ENCODE assay signal across 8 cellular contexts in the genomic region with DNA sequence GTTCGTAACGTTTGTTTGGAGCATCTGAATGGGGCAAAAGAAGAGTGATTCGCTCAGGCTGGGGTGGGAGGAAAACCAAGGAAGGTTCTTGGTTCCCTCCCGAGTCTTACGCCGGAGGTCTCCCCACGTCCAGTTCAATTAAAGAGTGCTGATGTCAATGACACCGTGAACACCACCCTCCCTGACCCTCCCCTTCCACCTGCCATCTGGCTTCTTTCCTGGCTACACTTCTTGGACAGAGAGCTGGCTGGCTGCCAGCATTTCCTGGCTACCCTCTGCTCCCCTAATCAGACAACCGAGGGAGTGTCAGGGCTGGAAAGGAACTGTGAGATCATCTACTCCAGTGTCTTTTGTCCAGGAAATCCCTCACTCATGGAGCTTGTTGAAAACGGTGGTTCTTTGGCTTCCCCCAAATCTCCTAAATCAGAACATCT. TPM values are rescaled to one million over a fixed set of nuclear protein-coding genes. Genes with fewer than 3 reads are reported as not detected.
A peak's percentile ranks its signal among the peaks of the same experiment; 100 is the strongest.
DNase-seq lines count a peak whose midpoint lies in the region; ATAC-seq and TF ChIP-seq lines count a peak whose summit lies in the region.

No MANE protein-coding gene starts in this region.

- H2AFZ ChIP-seq in neuronal stem cell (ENCODE audit: low read length) = peak overlapping the region; percentile 57

- peaks cover 39% of the 10 kb centered on the region for H3K27me3 Mint-ChIP-seq in endodermal cell (ENCODE audit: insufficient read depth)

- peaks cover 2% of the 10 kb centered on the region for H3K4me1 Mint-ChIP-seq in endodermal cell

- 70% methylated on average over 10 of the region's 10 CpGs for WGBS in endodermal cell (ENCODE audit: insufficient coverage in 1 of 2, insufficient read length in 1 of 2), 2 experiments
- WGBS in neuronal stem cell (ENCODE audit: extremely low coverage in 2 of 2, insufficient read length in 2 of 2, insufficient replicate concordance in 1 of 2), 2 donors = no CpG with 5 or more reads among the region's 10 CpGs

- no peaks in the 10 kb centered on the region for H3K36me3 ChIP-seq in endodermal cell (ENCODE audit: control insufficient read depth, insufficient read depth, low read length)
- no peaks in the 10 kb centered on the region for H3K36me3 ChIP-seq in neuronal stem cell (replicated peaks in 1 of 2; ENCODE audit: control insufficient read depth in 2 of 2, insufficient read depth in 2 of 2, low read length in 2 of 2)

- H2BK5ac ChIP-seq in neuronal stem cell (ENCODE audit: low read length) = no peak overlapping the region

- H2BK12ac ChIP-seq in neuronal stem cell (ENCODE audit: low read length) = no peak overlapping the region

- H3K27ac ChIP-seq in endodermal cell (ENCODE audit: low read depth, low read length) = peak overlapping the region; percentile 36
- H3K27ac ChIP-seq in neuronal stem cell (replicated peaks; ENCODE audit: low read length) = no peak overlapping the region
- no peak overlapping the region for H3K27ac ChIP-seq in dorsolateral prefrontal cortex

- H2AK5ac ChIP-seq in neuronal stem cell (ENCODE audit: low read depth, low read length) = no peak overlapping the region

- H3K9me3 ChIP-seq in endodermal cell (ENCODE audit: control insufficient read depth, low read length) (no peaks in the 10 kb centered on the region), neuronal stem cell (replicated peaks in 1 of 2; ENCODE audit: control insufficient read depth in 2 of 2, insufficient read depth in 1 of 2, low read depth in 1 of 2, low read length in 2 of 2) (peaks cover 0 to 2% of the 10 kb centered on the region in 2 donors)

- H4K91ac ChIP-seq in neuronal stem cell (ENCODE audit: low read depth, low read length, poor library complexity) = no peak overlapping the region

- H3K79me1 ChIP-seq in neuronal stem cell (ENCODE audit: low read depth, low read length) = no peaks in the 10 kb centered on the region

- intact Hi-C loops in dorsolateral prefrontal cortex (cut with DNase I) = no loop called here

- H3K9ac ChIP-seq in endodermal cell (ENCODE audit: extremely low read depth, low read length, poor library complexity, severe bottlenecking) = no peak overlapping the region
- no peak overlapping the region for H3K9ac ChIP-seq in neuronal stem cell (ENCODE audit: low read depth, low read length, poor library complexity)

- DNase-seq in DMS 273 (lab: John Stamatoyannopoulos, UW; ENCODE audit: unreplicated experiment) (peak; percentile 95), NCI-H2227 treated with DMSO at 0.1 percent for 48 hours (lab: John Stamatoyannopoulos, UW) (peak; percentile 46), endodermal cell (no peak), neuronal stem cell (ENCODE audit: low spot score) (no peak), dorsolateral prefrontal cortex (no peak), dedifferentiated amniotic fluid mesenchymal stem cell (ENCODE audit: extremely low spot score) (no peak)

- no peak overlapping the region for H3K14ac ChIP-seq in neuronal stem cell (ENCODE audit: low read length)

- no peaks in the 10 kb centered on the region for H3K27me3 ChIP-seq in endodermal cell (ENCODE audit: control insufficient read depth, insufficient read depth, low read length, poor library complexity, severe bottlenecking)
- H3K27me3 ChIP-seq in neuronal stem cell (ENCODE audit: control insufficient read depth in 3 of 3, insufficient read depth in 3 of 3, low read depth in 1 of 3, low read length in 3 of 3) = peaks cover 0 to 6% (median 0%) of the 10 kb centered on the region in 3 experiments
- peaks cover 0 to 6% (median 0%) of the 10 kb centered on the region in 45 donors for H3K27me3 ChIP-seq in dorsolateral prefrontal cortex

- no peak overlapping the region for H3K4me3 Mint-ChIP-seq in endodermal cell

- ATAC-seq in GM19452 (IDR thresholded peaks at IDR 0.05; ENCODE audit: unreplicated experiment) (no peak), GM18517 (IDR thresholded peaks at IDR 0.05; ENCODE audit: unreplicated experiment) (no peak)

- H3K4me2 ChIP-seq in neuronal stem cell (ENCODE audit: insufficient read depth, low read length, poor library complexity, severe bottlenecking) = no peak overlapping the region

- H3K23ac ChIP-seq in neuronal stem cell (ENCODE audit: low read depth, low read length, poor library complexity) = no peak overlapping the region

- TF ChIP-seq CTCF in endodermal cell (conservative IDR thresholded peaks at IDR 0.05) (no peak), dorsolateral prefrontal cortex (IDR thresholded peaks at IDR 0.05 in 54 of 56, conservative IDR thresholded peaks at IDR 0.05 in 2 of 56; ENCODE audit: low read depth in 1 of 56, partially characterized antibody in 56 of 56) (peak in 3 of 56 donors; percentile 2 to 10 (median 3))

- no peak overlapping the region for H2BK15ac ChIP-seq in neuronal stem cell (ENCODE audit: low read length)

- no peak overlapping the region for H2BK120ac ChIP-seq in neuronal stem cell (ENCODE audit: low read depth, low read length)

- no peaks in the 10 kb centered on the region for H3K9me3 Mint-ChIP-seq in endodermal cell

- H3K27ac Mint-ChIP-seq in endodermal cell = no peak overlapping the region

- H3K4me3 ChIP-seq in endodermal cell (ENCODE audit: low read length) = no peak overlapping the region
- no peak overlapping the region for H3K4me3 ChIP-seq in neuronal stem cell (ENCODE audit: low read length in 2 of 2)
- no peak overlapping the region for H3K4me3 ChIP-seq in dorsolateral prefrontal cortex

- H3K4me1 ChIP-seq in endodermal cell (ENCODE audit: control insufficient read depth, insufficient read depth, low read length) = no peaks in the 10 kb centered on the region
- H3K4me1 ChIP-seq in neuronal stem cell (ENCODE audit: control insufficient read depth in 2 of 2, insufficient read depth in 1 of 2, low read depth in 1 of 2, low read length in 2 of 2) = no peaks in the 10 kb centered on the region

- peak overlapping the region; percentile 25 for H3K18ac ChIP-seq in neuronal stem cell (ENCODE audit: low read length)

- no peak overlapping the region for H4K8ac ChIP-seq in neuronal stem cell (ENCODE audit: low read depth, low read length)

- H3K4ac ChIP-seq in neuronal stem cell (ENCODE audit: low read length) = no peak overlapping the region

- H3K36me3 Mint-ChIP-seq in endodermal cell (ENCODE audit: low read depth) = no peaks in the 10 kb centered on the region

RNA-seq across cellular contexts. Expression of a gene that starts 24.1 kb away (rescaled TPM):
- total RNA-seq in endodermal cell = not detected
- not detected for polyA plus RNA-seq in endodermal cell (2013, experiment 1 of 2)
- polyA plus RNA-seq in endodermal cell (2013, experiment 2 of 2) = 0.17 TPM
- polyA plus RNA-seq in neuronal stem cell (2013, experiment 1 of 2) = 0.01 TPM
- polyA plus RNA-seq in neuronal stem cell (2013, experiment 2 of 2) = not detected
- 1 to 10 TPM in 102 of 120 experiments, under 1 TPM in 17, not detected in 1; 0.32 to 4.2 (median 1.6) TPM for total RNA-seq in dorsolateral prefrontal cortex

RNA-seq across cellular contexts. Expression of a gene that starts 46.0 kb away (rescaled TPM):
- total RNA-seq in endodermal cell = 10 to 100 TPM; 50.3 to 66.8 TPM
- 39.2 TPM for polyA plus RNA-seq in endodermal cell (2013, experiment 1 of 2)
- polyA plus RNA-seq in endodermal cell (2013, experiment 2 of 2) = 45.6 TPM
- polyA plus RNA-seq in neuronal stem cell (2013, experiment 1 of 2) = 34.7 TPM
- 34.1 TPM for polyA plus RNA-seq in neuronal stem cell (2013, experiment 2 of 2)
- 1 to 10 TPM in 1 of 120 experiments, under 1 TPM in 23, not detected in 96; 0.22 to 1.9 (median 0.40) TPM for total RNA-seq in dorsolateral prefrontal cortex

RNA-seq across cellular contexts. Expression of a gene that starts 58.7 kb away (rescaled TPM):
- under 1 TPM; 0.82 to 0.86 TPM for total RNA-seq in endodermal cell
- 1.1 TPM for polyA plus RNA-seq in endodermal cell (2013, experiment 1 of 2)
- 1.5 TPM for polyA plus RNA-seq in endodermal cell (2013, experiment 2 of 2)
- 0.06 TPM for polyA plus RNA-seq in neuronal stem cell (2013, experiment 1 of 2)
- polyA plus RNA-seq in neuronal stem cell (2013, experiment 2 of 2) = 0.06 TPM
- total RNA-seq in dorsolateral prefrontal cortex = 10 to 100 TPM in 118 of 120 experiments, 1 to 10 TPM in 2; 7.1 to 89.1 (median 40.6) TPM

Comparison
In these comparisons a context has a peak if more than half of its experiments do, and no peak if none do; other contexts are left out.
1. DNase-seq: peak in DMS 273 (single experiment) and NCI-H2227 treated with DMSO at 0.1 percent for 48 hours (single experiment); none in endodermal cell (single experiment), neuronal stem cell (single experiment), dorsolateral prefrontal cortex (0 of 10) and dedifferentiated amniotic fluid mesenchymal stem cell (single experiment).
2. RNA of a gene that starts 46.0 kb away (total RNA-seq): 50.3 to 66.8 TPM in endodermal cell; 0.22 to 1.9 TPM in dorsolateral prefrontal cortex; every median in the first group is over 10 times any median in the second.
3. RNA of a gene that starts 58.7 kb away (total RNA-seq): 7.1 to 89.1 TPM in dorsolateral prefrontal cortex; 0.82 to 0.86 TPM in endodermal cell; every median in the first group is over 4 times any median in the second.